Comparison of ENCODE assay signal across 21 cellular contexts in genomic region chr15:85029221-85029620, GRCh38. TPM values are rescaled to one million over a fixed set of nuclear protein-coding genes. Genes with fewer than 3 reads are reported as not detected.
DNase-seq lines count a peak whose midpoint lies in the region; ATAC-seq, FAIRE-seq and TF ChIP-seq lines count a peak whose summit lies in the region.
"Had no signal": no experiment of that assay in that cellular context is flagged by ENCODE, and none has a peak within 500 bp of the region (broad histone marks: within the 10 kb centered on the region; RNA-seq: fewer than 3 reads in every experiment).

No MANE protein-coding gene starts in this region.

- no peaks in the 10 kb centered on the region for H3K36me3 Mint-ChIP-seq in CD4-positive, alpha-beta T cell (ENCODE audit: low read depth)
- H3K36me3 Mint-ChIP-seq in activated T-helper 17 cell treated with anti-CD3 and anti-CD28 coated beads, Interleukin-2, amount 50 U/mL, for 72 hours (ENCODE audit: low read depth) = no peaks in the 10 kb centered on the region

- no peaks in the 10 kb centered on the region for H3K27me3 Mint-ChIP-seq in CD4-positive, alpha-beta T cell
- no peaks in the 10 kb centered on the region for H3K27me3 Mint-ChIP-seq in activated T-helper 17 cell treated with anti-CD3 and anti-CD28 coated beads, Interleukin-2, amount 50 U/mL, for 72 hours

- 87 to 91% methylated on average over 5 of the region's 5 CpGs for WGBS in pancreas, 2 donors

- H3K27ac Mint-ChIP-seq in CD4-positive, alpha-beta T cell = peak overlapping the region; percentile 69
- no peak overlapping the region for H3K27ac Mint-ChIP-seq in activated T-helper 17 cell treated with anti-CD3 and anti-CD28 coated beads, Interleukin-2, amount 50 U/mL, for 72 hours

- intact Hi-C loops in CD4-positive, alpha-beta T cell (cut with DNase I, micrococcal nuclease) = no loop called here
- intact Hi-C loops in endothelial cell of umbilical vein (cut with micrococcal nuclease) (loop anchor here (5.0 kb wide), 1 partner anchor 47 kb away; the partner anchor contains the start of gene PDE8A), pancreas (cut with DNase I) (no loop called here)

- CTCF ChIA-PET in CD4-positive, alpha-beta T cell (lab: Charles Lee) = interaction anchor here (0.6 to 1.8 kb wide), 3 partner anchors 16 to 476 kb away, joined by 3 to 7 read pairs (median 3); no protein-coding TSS in a partner anchor
- CTCF ChIA-PET in endothelial cell of umbilical vein (lab: Charles Lee) = interaction anchor here (0.6 to 1.7 kb wide), 7 partner anchors 15 to 140 kb away, joined by 3 to 13 read pairs (median 6); partner anchors contain the start of gene PDE8A

- FAIRE-seq in endothelial cell of umbilical vein (lab: Jason Lieb, UNC) (no peak), pancreas (lab: Jason Lieb, UNC) (no peak)
- FAIRE-seq: A204.1 had no signal

- no peak for TF ChIP-seq POLR2A in endothelial cell of umbilical vein (IDR thresholded peaks at IDR 0.05; ENCODE audit: low read depth, low read length)

- H3K27ac ChIP-seq in CD4-positive, alpha-beta T cell (ENCODE audit: low read depth, low read length) = no peak overlapping the region
- H3K27ac ChIP-seq in endothelial cell of umbilical vein (ENCODE audit: insufficient read depth, low read depth, low read length) (peak overlapping the region; percentile 94), pancreas (peak overlapping the region in 3 of 4 donors; percentile 20 to 80 (median 72))
- H3K27ac ChIP-seq: BLaER1 had no signal

- BruUV-seq in endothelial cell of umbilical vein (replicated peaks; lab: Mats Ljungman, UMichigan) = no TSS peak

- no peaks in the 10 kb centered on the region for H3K9me3 Mint-ChIP-seq in CD4-positive, alpha-beta T cell
- H3K9me3 Mint-ChIP-seq in activated T-helper 17 cell treated with anti-CD3 and anti-CD28 coated beads, Interleukin-2, amount 50 U/mL, for 72 hours = no peaks in the 10 kb centered on the region

- H3K4me1 ChIP-seq in endothelial cell of umbilical vein (ENCODE audit: control insufficient read depth, extremely low read depth, insufficient read depth, low read length) (peaks cover 45% of the 10 kb centered on the region), pancreas (peaks cover 45 to 93% (median 80%) of the 10 kb centered on the region in 3 donors)

- POLR2A ChIA-PET in CD4-positive, alpha-beta T cell (lab: Charles Lee) = interaction anchor here (1.1 to 4.3 kb wide), 2 partner anchors 18 to 49 kb away, joined by 3 to 30 read pairs; partner anchors contain the start of gene PDE8A
- POLR2A ChIA-PET in endothelial cell of umbilical vein (lab: Charles Lee) = no interaction called here

- no peak overlapping the region for H3K4me3 Mint-ChIP-seq in CD4-positive, alpha-beta T cell
- peak overlapping the region; percentile 45 for H3K4me3 Mint-ChIP-seq in activated T-helper 17 cell treated with anti-CD3 and anti-CD28 coated beads, Interleukin-2, amount 50 U/mL, for 72 hours

- H3K9me1 ChIP-seq in endothelial cell of umbilical vein (replicated peaks; ENCODE audit: control insufficient read depth, extremely low read depth, insufficient read depth, low read length) = no peaks in the 10 kb centered on the region

- peaks cover 43% of the 10 kb centered on the region for H3K79me2 ChIP-seq in endothelial cell of umbilical vein (ENCODE audit: control insufficient read depth, insufficient read depth, low read length)

- H3K9me3 ChIP-seq in CD4-positive, alpha-beta T cell (ENCODE audit: control insufficient read depth, low read length) = no peaks in the 10 kb centered on the region
- H3K9me3 ChIP-seq in endothelial cell of umbilical vein (replicated peaks; ENCODE audit: control insufficient read depth, insufficient read depth, low read length) (no peaks in the 10 kb centered on the region), pancreas (no peaks in the 10 kb centered on the region)
- H3K9me3 ChIP-seq: BLaER1, Peyer's patch, SJSA1 had no signal

- no peak overlapping the region for H3K4me2 ChIP-seq in endothelial cell of umbilical vein (ENCODE audit: insufficient read depth, low read length)

- no peaks in the 10 kb centered on the region for H3K27me3 ChIP-seq in CD4-positive, alpha-beta T cell (ENCODE audit: control insufficient read depth, insufficient read depth, low read length)
- H3K27me3 ChIP-seq in endothelial cell of umbilical vein (ENCODE audit: control insufficient read depth in 2 of 2, insufficient read depth in 2 of 2, low read length in 2 of 2) = no peaks in the 10 kb centered on the region
- no peaks in the 10 kb centered on the region for H3K27me3 ChIP-seq in pancreas
- H3K27me3 ChIP-seq: BLaER1, Peyer's patch, SJSA1 had no signal

- DNase-seq in CD4-positive, alpha-beta T cell = no peak
- no peak for DNase-seq in endothelial cell of umbilical vein (ENCODE audit: low read depth, low spot score)
- no peak for DNase-seq in pancreas
- DNase-seq in DMS79 (lab: John Stamatoyannopoulos, UW) = no peak
- DNase-seq: DMS79 treated with DMSO at 0.1 percent for 48 hours; GOT3; NCI-H1092 treated with DMSO at 0.1 percent for 48 hours; NCI-H146; NCI-H2081 treated with DMSO at 0.1 percent for 48 hours; NCI-H446 treated with DMSO at 0.1 percent for 48 hours; NCI-H69; NK-92 treated with Interleukin-12 subunit alpha and Interleukin-12 subunit beta, amount 100 ng/mL, for 24 hours; Peyer's patch had no signal

- dilution Hi-C loops in endothelial cell of umbilical vein (cut with MboI; ENCODE audit: extremely low pct_ligation_motif_present, low sequenced_read_pairs) = no loop called here

- H4K20me1 ChIP-seq in endothelial cell of umbilical vein (replicated peaks; ENCODE audit: control insufficient read depth, extremely low read depth, insufficient read depth, low read length) = no peaks in the 10 kb centered on the region

- no peak overlapping the region for H2AFZ ChIP-seq in endothelial cell of umbilical vein (ENCODE audit: low read depth, low read length)

- no peak for TF ChIP-seq CTCF in CD4-positive, alpha-beta T cell (IDR thresholded peaks at IDR 0.05)
- TF ChIP-seq CTCF in endothelial cell of umbilical vein (IDR thresholded peaks at IDR 0.05; ENCODE audit: extremely low read depth in 1 of 2, insufficient read depth in 1 of 2, low read depth in 1 of 2, low read length in 2 of 2) (no peak), pancreas (IDR thresholded peaks at IDR 0.05) (no peak)

- H3K9ac ChIP-seq in endothelial cell of umbilical vein (replicated peaks; ENCODE audit: extremely low read depth, insufficient read depth, low read length) = no peak overlapping the region
- H3K9ac ChIP-seq: BLaER1 had no signal

- H3K4me3 ChIP-seq in endothelial cell of umbilical vein (replicated peaks in 1 of 3; ENCODE audit: insufficient read depth in 1 of 3, low read depth in 1 of 3, low read length in 3 of 3) (no peak overlapping the region), pancreas (no peak overlapping the region)
- H3K4me3 ChIP-seq: BLaER1, Peyer's patch, SJSA1 had no signal

- H3K4me1 Mint-ChIP-seq in CD4-positive, alpha-beta T cell (ENCODE audit: low read depth) = peaks cover 74% of the 10 kb centered on the region
- peaks cover 50% of the 10 kb centered on the region for H3K4me1 Mint-ChIP-seq in activated T-helper 17 cell treated with anti-CD3 and anti-CD28 coated beads, Interleukin-2, amount 50 U/mL, for 72 hours

- ATAC-seq in CD4-positive, alpha-beta T cell (ENCODE audit: poor library complexity) = no peak
- no peak for ATAC-seq in activated T-helper 17 cell treated with anti-CD3 and anti-CD28 coated beads, Interleukin-2, amount 50 U/mL, for 72 hours (replicated peaks)
- ATAC-seq in pancreas (no peak), GM21390 (IDR thresholded peaks at IDR 0.05; ENCODE audit: unreplicated experiment) (no peak), GM21723 (IDR thresholded peaks at IDR 0.05; ENCODE audit: unreplicated experiment) (no peak), GM19035 (IDR thresholded peaks at IDR 0.05; ENCODE audit: unreplicated experiment) (no peak)
- ATAC-seq: HCT116 had no signal

- H3K36me3 ChIP-seq in endothelial cell of umbilical vein (ENCODE audit: control insufficient read depth in 2 of 2, extremely low read depth in 1 of 2, insufficient read depth in 2 of 2, low read length in 2 of 2) (no peaks in the 10 kb centered on the region), pancreas (no peaks in the 10 kb centered on the region)
- H3K36me3 ChIP-seq: BLaER1, Peyer's patch, SJSA1 had no signal

TF ChIP-seq in endothelial cell of umbilical vein, 7 proteins besides CTCF, POLR2A, EP300 and RAD21:
- TF ChIP-seq MAX (IDR thresholded peaks at IDR 0.05; ENCODE audit: insufficient read depth, insufficient read length) (no peak), EZH2 (IDR thresholded peaks at IDR 0.05; ENCODE audit: borderline replicate concordance, low read depth, low read length, severe bottlenecking) (no peak), POLR2AphosphoS5 (IDR thresholded peaks at IDR 0.05; ENCODE audit: insufficient read depth, low read depth, low read length) (no peak), JUN (IDR thresholded peaks at IDR 0.05; ENCODE audit: borderline replicate concordance, insufficient read depth, insufficient read length, low read depth) (no peak), GATA2 (IDR thresholded peaks at IDR 0.05; ENCODE audit: insufficient read depth, insufficient read length, low read depth, low read length) (no peak), MYC (IDR thresholded peaks at IDR 0.05; ENCODE audit: low read depth, low read length) (no peak), FOS (IDR thresholded peaks at IDR 0.05; ENCODE audit: borderline replicate concordance, insufficient read depth, low read length) (no peak)

RNA-seq across cellular contexts. Expression of gene PDE8A, which starts 47.6 kb away (rescaled TPM):
- total RNA-seq in CD4-positive, alpha-beta T cell = 10 to 100 TPM; 29.8 to 34.3 TPM
- total RNA-seq in activated T-helper 17 cell treated with anti-CD3 and anti-CD28 coated beads, Interleukin-2, amount 50 U/mL, for 72 hours = 10 to 100 TPM; 23.7 to 34.2 TPM
- total RNA-seq in endothelial cell of umbilical vein (45.7 and 46.9 TPM in 2 replicates), pancreas (10 to 100 TPM; 14.7 to 27.6 (median 19.2) TPM)
- polyA plus RNA-seq in endothelial cell of umbilical vein (19.3 and 21.3 TPM in 2 replicates), pancreas (10 to 100 TPM; 20.1 to 31.3 TPM)
- polyA plus RNA-seq in endothelial cell of umbilical vein (2011; cell fraction: cytosol; rRNA removed) = 20.8 and 23.3 TPM in 2 replicates
- 113 and 128 TPM in 2 replicates for polyA plus RNA-seq in endothelial cell of umbilical vein (2011; cell fraction: nucleus; rRNA removed)
- 20.4 and 24.4 TPM in 2 replicates for polyA plus RNA-seq in endothelial cell of umbilical vein (2012)
- 36.7 and 47.9 TPM in 2 replicates for polyA minus RNA-seq in endothelial cell of umbilical vein
- polyA minus RNA-seq in endothelial cell of umbilical vein (2011; cell fraction: cytosol; rRNA and poly(A)+ RNA removed) = 40.5 TPM
- 69.0 and 87.8 TPM in 2 replicates for polyA minus RNA-seq in endothelial cell of umbilical vein (2011; cell fraction: nucleus; rRNA and poly(A)+ RNA removed)
